ENCODE assay signal across 16 cellular contexts in genomic region chr3:134055661-134056060, GRCh38. TPM values are rescaled to one million over a fixed set of nuclear protein-coding genes. Genes with fewer than 3 reads are reported as not detected.
DNase-seq lines count a peak whose midpoint lies in the region; ATAC-seq and TF ChIP-seq lines count a peak whose summit lies in the region.
"Had no signal": no experiment of that assay in that cellular context is flagged by ENCODE, and none has a peak within 500 bp of the region (broad histone marks: within the 10 kb centered on the region; RNA-seq: fewer than 3 reads in every experiment).

No MANE protein-coding gene starts in this region.

- H3K27me3 ChIP-seq in IMR-90 (ENCODE audit: control insufficient read depth, insufficient read depth, low read length) (no peaks in the 10 kb centered on the region), trophoblast cell (ENCODE audit: insufficient read depth, low read length) (no peaks in the 10 kb centered on the region), suprapubic skin (no peaks in the 10 kb centered on the region), ascending aorta (no peaks in the 10 kb centered on the region)
- H3K27me3 ChIP-seq: BLaER1 had no signal

- POLR2A ChIA-PET in IMR-90 (lab: Charles Lee; ENCODE audit: unreplicated experiment), result no interaction called here

- H3K14ac ChIP-seq in IMR-90 (replicated peaks; ENCODE audit: low read depth, low read length) (no peak overlapping the region), trophoblast cell (ENCODE audit: low read length) (no peak overlapping the region)

- H2AFZ ChIP-seq in IMR-90 (replicated peaks; ENCODE audit: low read length, poor library complexity) (no peak overlapping the region), trophoblast cell (ENCODE audit: insufficient read depth, low read length, poor library complexity) (no peak overlapping the region)

- H2AK5ac ChIP-seq in IMR-90 (ENCODE audit: low read depth, low read length) (no peak overlapping the region), trophoblast cell (ENCODE audit: low read length) (no peak overlapping the region)

- ATAC-seq in IMR-90 (ENCODE audit: low read depth) (no peak), GM18498 (IDR thresholded peaks at IDR 0.05; ENCODE audit: unreplicated experiment) (no peak)

- no peak overlapping the region for H2AK9ac ChIP-seq in IMR-90 (replicated peaks; ENCODE audit: low read depth, low read length, poor library complexity)

- H3K4me2 ChIP-seq in IMR-90 (ENCODE audit: low read depth, low read length) (no peak overlapping the region), trophoblast cell (ENCODE audit: low read length) (no peak overlapping the region)

- DNase-seq in IMR-90 (no peak), ecto neural progenitor cell (ENCODE audit: low spot score) (peak; percentile 32), trophoblast cell (no peak), suprapubic skin (ENCODE audit: low spot score in 2 of 2) (peak; percentile 5 to 34), NCI-H1436 (lab: John Stamatoyannopoulos, UW) (no peak), ascending aorta (ENCODE audit: low spot score in 2 of 2) (no peak)
- DNase-seq: 8988T; Calu3; CD4-positive, alpha-beta memory T cell; DMS79 treated with DMSO at 0.1 percent for 48 hours; GF-D8; H9 had no signal

- WGBS in IMR-90 (ENCODE audit: extremely low coverage in 2 of 2, insufficient read length in 1 of 2), 2 experiments, result no CpG with 5 or more reads among the region's 7 CpGs
- WGBS in trophoblast cell (ENCODE audit: extremely low coverage, insufficient coverage, insufficient read length), result no CpG with 5 or more reads among the region's 7 CpGs
- WGBS in suprapubic skin, result 90% methylated on average over 6 of the region's 7 CpGs

- intact Hi-C loops in IMR-90 (cut with micrococcal nuclease), result no loop called here
- intact Hi-C loops in ascending aorta (cut with DNase I), result no loop called here

- H3K79me2 ChIP-seq in trophoblast cell (ENCODE audit: control insufficient read depth, insufficient read depth, low read length, poor library complexity), result no peaks in the 10 kb centered on the region

- H3K27ac ChIP-seq in IMR-90 (ENCODE audit: insufficient read depth, low read length) (no peak overlapping the region), trophoblast cell (ENCODE audit: low read depth, low read length) (no peak overlapping the region), suprapubic skin (no peak overlapping the region), ascending aorta (no peak overlapping the region)
- H3K27ac ChIP-seq: BLaER1 had no signal

- H3K36me3 ChIP-seq in IMR-90 (ENCODE audit: control insufficient read depth, insufficient read depth, low read length) (no peaks in the 10 kb centered on the region), trophoblast cell (ENCODE audit: control insufficient read depth in 1 of 2, insufficient read depth in 2 of 2, low read length in 2 of 2) (no peaks in the 10 kb centered on the region), suprapubic skin (no peaks in the 10 kb centered on the region), ascending aorta (no peaks in the 10 kb centered on the region)
- H3K36me3 ChIP-seq: BLaER1 had no signal

- H2BK120ac ChIP-seq in IMR-90 (ENCODE audit: low read depth, low read length) (no peak overlapping the region), trophoblast cell (ENCODE audit: insufficient read depth, low read length, poor library complexity) (no peak overlapping the region)

- H3K4me3 ChIP-seq in IMR-90 (ENCODE audit: insufficient read depth, low read depth, low read length) (no peak overlapping the region), trophoblast cell (ENCODE audit: low read depth, low read length) (no peak overlapping the region), suprapubic skin (no peak overlapping the region), ascending aorta (no peak overlapping the region)
- H3K4me3 ChIP-seq: BLaER1 had no signal

- H3K9me3 ChIP-seq in IMR-90 (ENCODE audit: control insufficient read depth, insufficient read depth, low read length) (no peaks in the 10 kb centered on the region), trophoblast cell (ENCODE audit: insufficient read depth, low read depth, low read length) (no peaks in the 10 kb centered on the region), suprapubic skin (no peaks in the 10 kb centered on the region), ascending aorta (no peaks in the 10 kb centered on the region)

- H4K91ac ChIP-seq in IMR-90 (ENCODE audit: insufficient read depth, low read depth, low read length), result peak overlapping the region; percentile 6; the same call in 1 of the 2 replicates
- H4K91ac ChIP-seq in trophoblast cell (ENCODE audit: low read depth, low read length), result no peak overlapping the region

- H4K20me1 ChIP-seq in IMR-90 (ENCODE audit: insufficient read depth, low read length), result no peaks in the 10 kb centered on the region
- H4K20me1 ChIP-seq: BLaER1 had no signal

- H4K5ac ChIP-seq in IMR-90 (ENCODE audit: low read depth, low read length), result no peak overlapping the region

- H3K4ac ChIP-seq in IMR-90 (ENCODE audit: low read depth, low read length), result no peak overlapping the region
- no peak overlapping the region for H3K4ac ChIP-seq in trophoblast cell (ENCODE audit: low read depth, low read length)

- TF ChIP-seq CTCF in IMR-90 (conservative IDR thresholded peaks at IDR 0.05; ENCODE audit: low read depth, low read length) (no peak), suprapubic skin (IDR thresholded peaks at IDR 0.05) (no peak), ascending aorta (IDR thresholded peaks at IDR 0.05) (no peak)

- H4K12ac ChIP-seq in trophoblast cell (ENCODE audit: low read depth, low read length), result no peak overlapping the region

- H3K56ac ChIP-seq in IMR-90 (ENCODE audit: extremely low read depth, insufficient read depth, low read length), result no peak overlapping the region

- H3K9ac ChIP-seq in IMR-90 (ENCODE audit: low read depth, low read length) (no peak overlapping the region), trophoblast cell (ENCODE audit: low read length) (no peak overlapping the region)
- H3K9ac ChIP-seq: BLaER1 had no signal

- H3K18ac ChIP-seq in IMR-90 (ENCODE audit: low read depth, low read length), result peak overlapping the region; percentile 42; the same call in 1 of the 2 replicates
- H3K18ac ChIP-seq in trophoblast cell (ENCODE audit: low read length), result peak overlapping the region; percentile 21

- no peak overlapping the region for H4K8ac ChIP-seq in IMR-90 (ENCODE audit: low read depth in 2 of 2, low read length in 2 of 2)
- H4K8ac ChIP-seq in trophoblast cell (ENCODE audit: low read depth, low read length), result no peak overlapping the region

- in situ Hi-C loops in IMR-90 (cut with MboI; ENCODE audit: low sequenced_read_pairs), result no loop called here

- H2BK5ac ChIP-seq in IMR-90 (ENCODE audit: low read depth, low read length, poor library complexity, severe bottlenecking), result no peak overlapping the region
- H2BK5ac ChIP-seq in trophoblast cell (ENCODE audit: low read depth, low read length, poor library complexity), result no peak overlapping the region

- no peak overlapping the region for H2BK20ac ChIP-seq in IMR-90 (ENCODE audit: low read depth, low read length)

- no peak overlapping the region for H3K23ac ChIP-seq in IMR-90 (ENCODE audit: low read depth, low read length)
- H3K23ac ChIP-seq in trophoblast cell (ENCODE audit: low read length), result no peak overlapping the region

- no peak for TF ChIP-seq EP300 in suprapubic skin (IDR thresholded peaks at IDR 0.05)

- H3K9me1 ChIP-seq in IMR-90 (ENCODE audit: insufficient read depth, low read length), result peaks cover 28% of the 10 kb centered on the region

- no peak for TF ChIP-seq RAD21 in IMR-90 (IDR thresholded peaks at IDR 0.05; ENCODE audit: low read length)

- TF ChIP-seq POLR2A in IMR-90 (IDR thresholded peaks at IDR 0.05; ENCODE audit: low read depth, low read length), result no peak
- no peak for TF ChIP-seq POLR2A in suprapubic skin (IDR thresholded peaks at IDR 0.05)

- CTCF ChIA-PET in IMR-90 (lab: Yijun Ruan, JAX), result no interaction called here

- H2BK15ac ChIP-seq in IMR-90 (ENCODE audit: low read depth, low read length), result 0 out of 3 replicates have a peak overlapping the region, but pooled peaks have one; percentile 19

- dilution Hi-C loops in IMR-90 (cut with HindIII; ENCODE audit: low sequenced_read_pairs, unreplicated experiment), result no loop called here

- BruUV-seq in IMR-90 (replicated peaks; lab: Mats Ljungman, UMichigan), result no TSS peak

- H3K79me1 ChIP-seq in IMR-90 (ENCODE audit: low read depth in 1 of 2, low read length in 2 of 2) (no peaks in the 10 kb centered on the region), trophoblast cell (ENCODE audit: low read length) (peaks cover 24% of the 10 kb centered on the region)

- H2BK12ac ChIP-seq in trophoblast cell (ENCODE audit: low read length), result peak overlapping the region; percentile 62

- H3K4me1 ChIP-seq in IMR-90 (ENCODE audit: control insufficient read depth, insufficient read depth, low read length) (peaks cover 42% of the 10 kb centered on the region), trophoblast cell (ENCODE audit: control insufficient read depth in 1 of 2, insufficient read depth in 2 of 2, low read length in 2 of 2) (peaks cover 28 to 44% of the 10 kb centered on the region in 2 experiments), suprapubic skin (peaks cover 20% of the 10 kb centered on the region), ascending aorta (no peaks in the 10 kb centered on the region)

TF ChIP-seq in IMR-90, 13 proteins besides CTCF, POLR2A, EP300 and RAD21 (continues in another document):
- TF ChIP-seq MXI1 (IDR thresholded peaks at IDR 0.05; ENCODE audit: borderline replicate concordance, low read depth, low read length) (no peak), MAFK (IDR thresholded peaks at IDR 0.05; ENCODE audit: low read depth, low read length) (no peak), BHLHE40 (IDR thresholded peaks at IDR 0.05; ENCODE audit: low read depth, low read length) (no peak), RCOR1 (IDR thresholded peaks at IDR 0.05; ENCODE audit: insufficient replicate concordance, low read length) (no peak), CHD1 (IDR thresholded peaks at IDR 0.05; ENCODE audit: low read depth, low read length) (no peak), RFX5 (IDR thresholded peaks at IDR 0.05; ENCODE audit: low read depth, low read length) (no peak), ELK1 (IDR thresholded peaks at IDR 0.05; ENCODE audit: borderline replicate concordance, low read depth, low read length) (no peak)

RNA-seq across cellular contexts. Expression of gene SLCO2A1, which starts 25.9 kb away (rescaled TPM):
- total RNA-seq in IMR-90 (2012; rRNA removed) (under 0.01 TPM in 2 replicates), suprapubic skin (10 to 100 TPM; 25.0 to 38.7 (median 29.4) TPM), ascending aorta (111 TPM)
- 1.2 and 1.5 TPM in 2 replicates for polyA plus RNA-seq in IMR-90 (2012; rRNA removed)
- polyA plus RNA-seq in IMR-90 (2012; cell fraction: cytosol; rRNA removed), result 0.26 and 1.0 TPM in 2 replicates
- polyA plus RNA-seq in IMR-90 (2012; cell fraction: nucleus; rRNA removed; ENCODE audit: low replicate concordance), result 1.7 TPM in 2 replicates
- polyA plus RNA-seq in trophoblast cell (2013), result 416 and 421 TPM in 2 replicates
- total RNA-seq: A673; Calu3; CD4-positive, alpha-beta memory T cell; HT-29 had no signal
- polyA plus RNA-seq: CD4-positive, alpha-beta memory T cell had no signal

Comparison
In these comparisons a context has a peak if more than half of its experiments do, and no peak if none do; other contexts are left out.
1. DNase-seq: peak in ecto neural progenitor cell (single experiment) and suprapubic skin (2 of 2); none in IMR-90 (single experiment), trophoblast cell (0 of 2), NCI-H1436 (single experiment) and ascending aorta (0 of 2).
2. RNA of gene SLCO2A1, which starts 25.9 kb away (total RNA-seq): 111 TPM in ascending aorta (single experiment) and 25.0 to 38.7 TPM in suprapubic skin; under 0.01 TPM in IMR-90; every median in the first group is over 10 times any median in the second.